In the genomic region with DNA sequence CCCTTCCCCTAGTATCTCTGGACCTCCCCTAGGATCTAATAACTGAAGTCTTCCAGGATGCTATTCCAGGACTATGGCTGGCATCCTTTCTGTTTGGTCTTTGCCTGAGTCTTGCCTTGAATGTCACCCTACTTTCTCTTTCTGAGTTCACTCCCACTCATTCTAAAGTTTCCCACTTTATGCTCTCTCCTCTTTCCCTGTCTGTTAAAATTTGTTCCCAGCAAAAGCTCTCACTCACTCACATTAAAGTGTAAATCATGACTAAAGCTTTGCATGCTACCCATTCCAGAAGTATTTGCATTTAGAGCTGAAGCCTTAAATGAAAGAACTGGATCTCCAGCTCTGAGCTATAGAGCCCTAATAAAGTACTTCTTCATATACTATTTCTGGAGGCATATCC, we compare ENCODE assay signal across 28 cellular contexts. TPM values are rescaled to one million over a fixed set of nuclear protein-coding genes. Genes with fewer than 3 reads are reported as not detected.
"Had no signal": no experiment of that assay in that cellular context is flagged by ENCODE, and none has a peak within 500 bp of the region (broad histone marks: within the 10 kb centered on the region; RNA-seq: fewer than 3 reads in every experiment).

No MANE protein-coding gene starts in this region.

- H3K36me3 ChIP-seq: neutrophil, pancreas, prostate gland, spleen, thoracic aorta, thyroid gland, tibial nerve, upper lobe of left lung, vagina had no signal

- H3K4me3 ChIP-seq: pancreas, prostate gland, skin epidermis, smooth muscle cell, spleen, thoracic aorta, thyroid gland, tibial nerve, upper lobe of left lung, vagina had no signal

- H3K4me1 ChIP-seq: pancreas, prostate gland, thyroid gland, tibial nerve, upper lobe of left lung, vagina had no signal

- H3K9me3 ChIP-seq: neutrophil, pancreas, prostate gland, spleen, thoracic aorta, thyroid gland, tibial nerve, upper lobe of left lung, vagina had no signal

- H3K27me3 ChIP-seq: neutrophil, pancreas, spleen, thyroid gland, tibial nerve, upper lobe of left lung, vagina had no signal

- DNase-seq: naive thymus-derived CD8-positive, alpha-beta T cell; nephron progenitor cell; nucleus accumbens; pancreas; right cardiac atrium; spleen; stimulated activated CD4-positive, alpha-beta T cell treated with anti-CD3 and anti-CD28 coated beads, Interleukin-12 subunit alpha, Interleukin-12 subunit beta, amount 100 ng/mL, for 4 hours; stimulated activated CD4-positive, alpha-beta T cell treated with anti-CD3 and anti-CD28 coated beads, Interleukin-1b, Interleukin-23, amount 100 ng/mL, for 48 hours; stimulated activated CD4-positive, alpha-beta T cell treated with anti-CD3 and anti-CD28 coated beads, Interleukin-4, amount 100 ng/mL, for 1 hour; stimulated activated CD4-positive, alpha-beta T cell treated with anti-CD3 and anti-CD28 coated beads, Interleukin-4, amount 100 ng/mL, for 4 hours; stimulated activated CD8-positive, alpha-beta memory T cell treated with anti-CD3 and anti-CD28 coated beads, Interleukin-4, amount 100 ng/mL, for 48 hours; stimulated activated naive CD4-positive, alpha-beta T cell; stimulated activated naive CD8-positive, alpha-beta T cell treated with anti-CD3 and anti-CD28 coated beads, Interleukin-15, amount 100 ng/mL, for 72 hours; stimulated activated naive CD8-positive, alpha-beta T cell treated with anti-CD3 and anti-CD28 coated beads, Interleukin-15, Interleukin-2, amounts not matched to agents 100 U/mL and 50 U/mL, for 24 hours; substantia nigra; thyroid gland; trophoblast cell; upper lobe of left lung had no signal

- H3K27ac ChIP-seq: neutrophil, pancreas, prostate gland, skin epidermis, spleen, thoracic aorta, thyroid gland, tibial nerve, upper lobe of left lung, vagina had no signal

- ATAC-seq: naive thymus-derived CD8-positive, alpha-beta T cell; natural killer cell treated with Interleukin-12 subunit alpha and Interleukin-12 subunit beta and Interleukin-15 and Interleukin-18, amount 100 ng/mL, for 72 hours; pancreas; right cardiac atrium; sciatic nerve; stimulated activated memory B cell treated with anti-CD40 and anti-IgM and Interleukin-4, amounts not matched to agents 10 μg/mL and 1 μg/mL and 100 μg/mL, for 72 hours; stimulated activated naive CD8-positive, alpha-beta T cell treated with anti-CD3 and anti-CD28 coated beads, Interleukin-15, amount 100 ng/mL, for 72 hours; stimulated activated naive CD8-positive, alpha-beta T cell treated with anti-CD3 and anti-CD28 coated beads, Interleukin-15, Interleukin-2, amounts not matched to agents 100 U/mL and 50 U/mL, for 24 hours had no signal

- H3K4me2 ChIP-seq: smooth muscle cell had no signal

RNA-seq across cellular contexts. Expression of gene RAPGEF5, which starts 42.1 kb away (rescaled TPM):
- total RNA-seq: naive thymus-derived CD8-positive, alpha-beta T cell had no signal
- polyA plus RNA-seq: naive thymus-derived CD8-positive, alpha-beta T cell; smooth muscle cell had no signal
